1 cellular context compared by ENCODE assay signal in the genomic region with DNA sequence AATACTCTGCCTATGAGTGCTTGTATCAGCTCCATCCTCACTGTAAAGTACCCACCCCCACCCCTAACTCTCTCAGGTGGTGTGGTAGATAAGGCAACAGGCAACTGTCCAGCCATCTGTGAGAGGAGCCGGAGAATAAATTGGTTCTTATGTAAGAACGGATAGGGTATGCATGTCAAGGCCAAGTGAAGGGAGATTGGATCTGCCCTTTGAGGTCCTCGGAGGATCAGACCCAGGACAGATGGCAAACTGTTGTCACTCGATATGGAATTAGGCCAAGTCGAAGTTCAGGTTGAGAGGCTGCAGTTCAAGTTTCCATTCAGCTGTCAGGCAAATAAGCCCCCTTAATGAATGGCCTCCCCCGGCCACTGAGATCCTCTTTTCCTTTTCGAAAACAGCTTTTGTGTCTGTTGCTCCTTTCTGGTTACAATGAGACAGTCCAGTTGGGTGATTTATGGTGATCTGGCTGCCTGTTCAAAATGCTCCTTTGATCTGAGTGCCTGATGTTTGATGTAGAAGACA.
TF ChIP-seq lines count a peak whose summit lies in the region.

No MANE protein-coding gene starts in this region.

TF ChIP-seq in K562, 482 proteins besides CTCF, POLR2A, EP300 and RAD21 (continued from another document and continues in another):
- TF ChIP-seq, protein P1, sequence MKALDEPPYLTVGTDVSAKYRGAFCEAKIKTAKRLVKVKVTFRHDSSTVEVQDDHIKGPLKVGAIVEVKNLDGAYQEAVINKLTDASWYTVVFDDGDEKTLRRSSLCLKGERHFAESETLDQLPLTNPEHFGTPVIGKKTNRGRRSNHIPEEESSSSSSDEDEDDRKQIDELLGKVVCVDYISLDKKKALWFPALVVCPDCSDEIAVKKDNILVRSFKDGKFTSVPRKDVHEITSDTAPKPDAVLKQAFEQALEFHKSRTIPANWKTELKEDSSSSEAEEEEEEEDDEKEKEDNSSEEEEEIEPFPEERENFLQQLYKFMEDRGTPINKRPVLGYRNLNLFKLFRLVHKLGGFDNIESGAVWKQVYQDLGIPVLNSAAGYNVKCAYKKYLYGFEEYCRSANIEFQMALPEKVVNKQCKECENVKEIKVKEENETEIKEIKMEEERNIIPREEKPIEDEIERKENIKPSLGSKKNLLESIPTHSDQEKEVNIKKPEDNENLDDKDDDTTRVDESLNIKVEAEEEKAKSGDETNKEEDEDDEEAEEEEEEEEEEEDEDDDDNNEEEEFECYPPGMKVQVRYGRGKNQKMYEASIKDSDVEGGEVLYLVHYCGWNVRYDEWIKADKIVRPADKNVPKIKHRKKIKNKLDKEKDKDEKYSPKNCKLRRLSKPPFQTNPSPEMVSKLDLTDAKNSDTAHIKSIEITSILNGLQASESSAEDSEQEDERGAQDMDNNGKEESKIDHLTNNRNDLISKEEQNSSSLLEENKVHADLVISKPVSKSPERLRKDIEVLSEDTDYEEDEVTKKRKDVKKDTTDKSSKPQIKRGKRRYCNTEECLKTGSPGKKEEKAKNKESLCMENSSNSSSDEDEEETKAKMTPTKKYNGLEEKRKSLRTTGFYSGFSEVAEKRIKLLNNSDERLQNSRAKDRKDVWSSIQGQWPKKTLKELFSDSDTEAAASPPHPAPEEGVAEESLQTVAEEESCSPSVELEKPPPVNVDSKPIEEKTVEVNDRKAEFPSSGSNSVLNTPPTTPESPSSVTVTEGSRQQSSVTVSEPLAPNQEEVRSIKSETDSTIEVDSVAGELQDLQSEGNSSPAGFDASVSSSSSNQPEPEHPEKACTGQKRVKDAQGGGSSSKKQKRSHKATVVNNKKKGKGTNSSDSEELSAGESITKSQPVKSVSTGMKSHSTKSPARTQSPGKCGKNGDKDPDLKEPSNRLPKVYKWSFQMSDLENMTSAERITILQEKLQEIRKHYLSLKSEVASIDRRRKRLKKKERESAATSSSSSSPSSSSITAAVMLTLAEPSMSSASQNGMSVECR (CRISPR knock-in tag; IDR thresholded peaks at IDR 0.05): no peak
- TF ChIP-seq PTRF (tag; IDR thresholded peaks at IDR 0.05) (no peak), HDAC3 (IDR thresholded peaks at IDR 0.05; ENCODE audit: borderline replicate concordance, partially characterized antibody) (peak; percentile 98), POLR2AphosphoS5 (IDR thresholded peaks at IDR 0.05; ENCODE audit: control insufficient read depth, insufficient read depth, low read depth, low read length) (peak; percentile 98), FOXJ2 (tag; IDR thresholded peaks at IDR 0.05) (no peak), HIVEP1 (CRISPR knock-in tag; IDR thresholded peaks at IDR 0.05) (0 out of 2 replicates have a peak, but pooled peaks have one; percentile 78), KLF13 (tag; IDR thresholded peaks at IDR 0.05; ENCODE audit: borderline replicate concordance, low read depth) (no peak), ZNF3 (CRISPR knock-in tag; IDR thresholded peaks at IDR 0.05) (no peak), ZNF561 (CRISPR knock-in tag; conservative IDR thresholded peaks at IDR 0.05) (no peak), NCOA2 (IDR thresholded peaks at IDR 0.05; ENCODE audit: partially characterized antibody in 2 of 2) (peak; percentile 46 to 78), CXXC5 (CRISPR knock-in tag; IDR thresholded peaks at IDR 0.05) (peak; percentile 89), SMAD3 (CRISPR knock-in tag; conservative IDR thresholded peaks at IDR 0.05) (peak; percentile 63; the same call in 1 of the 2 replicates), KLF1 (tag; IDR thresholded peaks at IDR 0.05) (peak; percentile 79), ZNF408 (CRISPR knock-in tag; IDR thresholded peaks at IDR 0.05; ENCODE audit: low read depth) (no peak), ILK (tag; IDR thresholded peaks at IDR 0.05; ENCODE audit: borderline replicate concordance, low read depth) (no peak), ZNF444 (CRISPR knock-in tag; IDR thresholded peaks at IDR 0.05) (0 out of 2 replicates have a peak, but pooled peaks have one; percentile 34), SMARCA5 (IDR thresholded peaks at IDR 0.05) (no peak), ZNF644 (tag; IDR thresholded peaks at IDR 0.05; ENCODE audit: low read depth) (peak; percentile 98), ZNF695 (CRISPR knock-in tag; IDR thresholded peaks at IDR 0.05) (no peak), ZNF324 (CRISPR knock-in tag; IDR thresholded peaks at IDR 0.05) (0 out of 2 replicates have a peak, but pooled peaks have one; percentile 12), ZFP30 (CRISPR knock-in tag; IDR thresholded peaks at IDR 0.05; ENCODE audit: borderline replicate concordance) (no peak), BCL6 (CRISPR knock-in tag; IDR thresholded peaks at IDR 0.05) (peak; percentile 41; the same call in 1 of the 2 replicates), ZBED1 (IDR thresholded peaks at IDR 0.05) (peak; percentile 93; the same call in 1 of the 2 replicates), TAF1 (IDR thresholded peaks at IDR 0.05; ENCODE audit: control insufficient read depth, extremely low read depth, insufficient read depth, low read length, severe bottlenecking) (no peak), TEAD1 (CRISPR knock-in tag; IDR thresholded peaks at IDR 0.05) (peak; percentile 36 to 89; a peak in 3 of 4 replicates), SMARCE1 (IDR thresholded peaks at IDR 0.05) (peak; percentile 95), FOSL1 (tag; conservative IDR thresholded peaks at IDR 0.05) (peak; percentile 74), KDM4B (IDR thresholded peaks at IDR 0.05; ENCODE audit: borderline replicate concordance in 2 of 2, low read depth in 1 of 2) (0 out of 4 replicates have a peak, but pooled peaks of 1 of the 2 experiments have one; percentile 45), FOS (IDR thresholded peaks at IDR 0.05; ENCODE audit: extremely low read depth, insufficient read length) (no peak), CEBPB (tag; IDR thresholded peaks at IDR 0.05) (peak; percentile 85), HSF4 (CRISPR knock-in tag; IDR thresholded peaks at IDR 0.05; ENCODE audit: borderline replicate concordance) (no peak), TAF9B (IDR thresholded peaks at IDR 0.05; ENCODE audit: partially characterized antibody) (peak; percentile 34), ZNF766 (CRISPR knock-in tag; conservative IDR thresholded peaks at IDR 0.05) (peak; percentile 98), MTF1 (CRISPR knock-in tag; IDR thresholded peaks at IDR 0.05; ENCODE audit: borderline replicate concordance) (no peak), ZNF589 (CRISPR knock-in tag; IDR thresholded peaks at IDR 0.05; ENCODE audit: low read depth) (peak; percentile 86), RHOXF2B (CRISPR knock-in tag; conservative IDR thresholded peaks at IDR 0.05) (no peak), HMG20B (CRISPR knock-in tag; IDR thresholded peaks at IDR 0.05) (no peak)
- TF ChIP-seq, protein P2, sequence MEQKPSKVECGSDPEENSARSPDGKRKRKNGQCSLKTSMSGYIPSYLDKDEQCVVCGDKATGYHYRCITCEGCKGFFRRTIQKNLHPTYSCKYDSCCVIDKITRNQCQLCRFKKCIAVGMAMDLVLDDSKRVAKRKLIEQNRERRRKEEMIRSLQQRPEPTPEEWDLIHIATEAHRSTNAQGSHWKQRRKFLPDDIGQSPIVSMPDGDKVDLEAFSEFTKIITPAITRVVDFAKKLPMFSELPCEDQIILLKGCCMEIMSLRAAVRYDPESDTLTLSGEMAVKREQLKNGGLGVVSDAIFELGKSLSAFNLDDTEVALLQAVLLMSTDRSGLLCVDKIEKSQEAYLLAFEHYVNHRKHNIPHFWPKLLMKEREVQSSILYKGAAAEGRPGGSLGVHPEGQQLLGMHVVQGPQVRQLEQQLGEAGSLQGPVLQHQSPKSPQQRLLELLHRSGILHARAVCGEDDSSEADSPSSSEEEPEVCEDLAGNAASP (IDR thresholded peaks at IDR 0.05): no peak
- TF ChIP-seq, protein P3, sequence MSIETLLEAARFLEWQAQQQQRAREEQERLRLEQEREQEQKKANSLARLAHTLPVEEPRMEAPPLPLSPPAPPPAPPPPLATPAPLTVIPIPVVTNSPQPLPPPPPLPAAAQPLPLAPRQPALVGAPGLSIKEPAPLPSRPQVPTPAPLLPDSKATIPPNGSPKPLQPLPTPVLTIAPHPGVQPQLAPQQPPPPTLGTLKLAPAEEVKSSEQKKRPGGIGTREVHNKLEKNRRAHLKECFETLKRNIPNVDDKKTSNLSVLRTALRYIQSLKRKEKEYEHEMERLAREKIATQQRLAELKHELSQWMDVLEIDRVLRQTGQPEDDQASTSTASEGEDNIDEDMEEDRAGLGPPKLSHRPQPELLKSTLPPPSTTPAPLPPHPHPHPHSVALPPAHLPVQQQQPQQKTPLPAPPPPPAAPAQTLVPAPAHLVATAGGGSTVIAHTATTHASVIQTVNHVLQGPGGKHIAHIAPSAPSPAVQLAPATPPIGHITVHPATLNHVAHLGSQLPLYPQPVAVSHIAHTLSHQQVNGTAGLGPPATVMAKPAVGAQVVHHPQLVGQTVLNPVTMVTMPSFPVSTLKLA (conservative IDR thresholded peaks at IDR 0.05): peak; percentile 41 to 45; a peak in 1 of 4 replicates
- TF ChIP-seq, protein P4, sequence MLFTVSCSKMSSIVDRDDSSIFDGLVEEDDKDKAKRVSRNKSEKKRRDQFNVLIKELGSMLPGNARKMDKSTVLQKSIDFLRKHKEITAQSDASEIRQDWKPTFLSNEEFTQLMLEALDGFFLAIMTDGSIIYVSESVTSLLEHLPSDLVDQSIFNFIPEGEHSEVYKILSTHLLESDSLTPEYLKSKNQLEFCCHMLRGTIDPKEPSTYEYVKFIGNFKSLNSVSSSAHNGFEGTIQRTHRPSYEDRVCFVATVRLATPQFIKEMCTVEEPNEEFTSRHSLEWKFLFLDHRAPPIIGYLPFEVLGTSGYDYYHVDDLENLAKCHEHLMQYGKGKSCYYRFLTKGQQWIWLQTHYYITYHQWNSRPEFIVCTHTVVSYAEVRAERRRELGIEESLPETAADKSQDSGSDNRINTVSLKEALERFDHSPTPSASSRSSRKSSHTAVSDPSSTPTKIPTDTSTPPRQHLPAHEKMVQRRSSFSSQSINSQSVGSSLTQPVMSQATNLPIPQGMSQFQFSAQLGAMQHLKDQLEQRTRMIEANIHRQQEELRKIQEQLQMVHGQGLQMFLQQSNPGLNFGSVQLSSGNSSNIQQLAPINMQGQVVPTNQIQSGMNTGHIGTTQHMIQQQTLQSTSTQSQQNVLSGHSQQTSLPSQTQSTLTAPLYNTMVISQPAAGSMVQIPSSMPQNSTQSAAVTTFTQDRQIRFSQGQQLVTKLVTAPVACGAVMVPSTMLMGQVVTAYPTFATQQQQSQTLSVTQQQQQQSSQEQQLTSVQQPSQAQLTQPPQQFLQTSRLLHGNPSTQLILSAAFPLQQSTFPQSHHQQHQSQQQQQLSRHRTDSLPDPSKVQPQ (CRISPR knock-in tag; IDR thresholded peaks at IDR 0.05; ENCODE audit: borderline replicate concordance): 0 out of 2 replicates have a peak, but pooled peaks have one; percentile 62
- TF ChIP-seq, protein P5, sequence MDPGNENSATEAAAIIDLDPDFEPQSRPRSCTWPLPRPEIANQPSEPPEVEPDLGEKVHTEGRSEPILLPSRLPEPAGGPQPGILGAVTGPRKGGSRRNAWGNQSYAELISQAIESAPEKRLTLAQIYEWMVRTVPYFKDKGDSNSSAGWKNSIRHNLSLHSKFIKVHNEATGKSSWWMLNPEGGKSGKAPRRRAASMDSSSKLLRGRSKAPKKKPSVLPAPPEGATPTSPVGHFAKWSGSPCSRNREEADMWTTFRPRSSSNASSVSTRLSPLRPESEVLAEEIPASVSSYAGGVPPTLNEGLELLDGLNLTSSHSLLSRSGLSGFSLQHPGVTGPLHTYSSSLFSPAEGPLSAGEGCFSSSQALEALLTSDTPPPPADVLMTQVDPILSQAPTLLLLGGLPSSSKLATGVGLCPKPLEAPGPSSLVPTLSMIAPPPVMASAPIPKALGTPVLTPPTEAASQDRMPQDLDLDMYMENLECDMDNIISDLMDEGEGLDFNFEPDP (CRISPR knock-in tag; IDR thresholded peaks at IDR 0.05): no peak
- TF ChIP-seq, protein P6, sequence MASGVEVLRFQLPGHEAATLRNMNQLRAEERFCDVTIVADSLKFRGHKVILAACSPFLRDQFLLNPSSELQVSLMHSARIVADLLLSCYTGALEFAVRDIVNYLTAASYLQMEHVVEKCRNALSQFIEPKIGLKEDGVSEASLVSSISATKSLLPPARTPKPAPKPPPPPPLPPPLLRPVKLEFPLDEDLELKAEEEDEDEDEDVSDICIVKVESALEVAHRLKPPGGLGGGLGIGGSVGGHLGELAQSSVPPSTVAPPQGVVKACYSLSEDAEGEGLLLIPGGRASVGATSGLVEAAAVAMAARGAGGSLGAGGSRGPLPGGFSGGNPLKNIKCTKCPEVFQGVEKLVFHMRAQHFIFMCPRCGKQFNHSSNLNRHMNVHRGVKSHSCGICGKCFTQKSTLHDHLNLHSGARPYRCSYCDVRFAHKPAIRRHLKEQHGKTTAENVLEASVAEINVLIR (CRISPR knock-in tag; IDR thresholded peaks at IDR 0.05): no peak; the same call in 1 of the 2 replicates
- TF ChIP-seq, protein P7, sequence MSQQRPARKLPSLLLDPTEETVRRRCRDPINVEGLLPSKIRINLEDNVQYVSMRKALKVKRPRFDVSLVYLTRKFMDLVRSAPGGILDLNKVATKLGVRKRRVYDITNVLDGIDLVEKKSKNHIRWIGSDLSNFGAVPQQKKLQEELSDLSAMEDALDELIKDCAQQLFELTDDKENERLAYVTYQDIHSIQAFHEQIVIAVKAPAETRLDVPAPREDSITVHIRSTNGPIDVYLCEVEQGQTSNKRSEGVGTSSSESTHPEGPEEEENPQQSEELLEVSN (IDR thresholded peaks at IDR 0.05; ENCODE audit: borderline replicate concordance in 1 of 2, extremely low read depth in 1 of 2, insufficient read depth in 1 of 2, insufficient read length in 1 of 2, low read depth in 1 of 2, low read length in 1 of 2, poor library complexity in 1 of 2, severe bottlenecking in 1 of 2): no peak
- TF ChIP-seq, protein P8, sequence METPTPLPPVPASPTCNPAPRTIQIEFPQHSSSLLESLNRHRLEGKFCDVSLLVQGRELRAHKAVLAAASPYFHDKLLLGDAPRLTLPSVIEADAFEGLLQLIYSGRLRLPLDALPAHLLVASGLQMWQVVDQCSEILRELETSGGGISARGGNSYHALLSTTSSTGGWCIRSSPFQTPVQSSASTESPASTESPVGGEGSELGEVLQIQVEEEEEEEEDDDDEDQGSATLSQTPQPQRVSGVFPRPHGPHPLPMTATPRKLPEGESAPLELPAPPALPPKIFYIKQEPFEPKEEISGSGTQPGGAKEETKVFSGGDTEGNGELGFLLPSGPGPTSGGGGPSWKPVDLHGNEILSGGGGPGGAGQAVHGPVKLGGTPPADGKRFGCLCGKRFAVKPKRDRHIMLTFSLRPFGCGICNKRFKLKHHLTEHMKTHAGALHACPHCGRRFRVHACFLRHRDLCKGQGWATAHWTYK (CRISPR knock-in tag; IDR thresholded peaks at IDR 0.05): peak; percentile 62; the same call in 1 of the 2 replicates
- TF ChIP-seq, protein P9, sequence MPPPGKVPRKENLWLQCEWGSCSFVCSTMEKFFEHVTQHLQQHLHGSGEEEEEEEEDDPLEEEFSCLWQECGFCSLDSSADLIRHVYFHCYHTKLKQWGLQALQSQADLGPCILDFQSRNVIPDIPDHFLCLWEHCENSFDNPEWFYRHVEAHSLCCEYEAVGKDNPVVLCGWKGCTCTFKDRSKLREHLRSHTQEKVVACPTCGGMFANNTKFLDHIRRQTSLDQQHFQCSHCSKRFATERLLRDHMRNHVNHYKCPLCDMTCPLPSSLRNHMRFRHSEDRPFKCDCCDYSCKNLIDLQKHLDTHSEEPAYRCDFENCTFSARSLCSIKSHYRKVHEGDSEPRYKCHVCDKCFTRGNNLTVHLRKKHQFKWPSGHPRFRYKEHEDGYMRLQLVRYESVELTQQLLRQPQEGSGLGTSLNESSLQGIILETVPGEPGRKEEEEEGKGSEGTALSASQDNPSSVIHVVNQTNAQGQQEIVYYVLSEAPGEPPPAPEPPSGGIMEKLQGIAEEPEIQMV (tag; conservative IDR thresholded peaks at IDR 0.05; ENCODE audit: low read depth): 0 out of 2 replicates have a peak, but pooled peaks have one; percentile 10
